Comparison of ENCODE assay signal across 1 cellular context in the genomic region with DNA sequence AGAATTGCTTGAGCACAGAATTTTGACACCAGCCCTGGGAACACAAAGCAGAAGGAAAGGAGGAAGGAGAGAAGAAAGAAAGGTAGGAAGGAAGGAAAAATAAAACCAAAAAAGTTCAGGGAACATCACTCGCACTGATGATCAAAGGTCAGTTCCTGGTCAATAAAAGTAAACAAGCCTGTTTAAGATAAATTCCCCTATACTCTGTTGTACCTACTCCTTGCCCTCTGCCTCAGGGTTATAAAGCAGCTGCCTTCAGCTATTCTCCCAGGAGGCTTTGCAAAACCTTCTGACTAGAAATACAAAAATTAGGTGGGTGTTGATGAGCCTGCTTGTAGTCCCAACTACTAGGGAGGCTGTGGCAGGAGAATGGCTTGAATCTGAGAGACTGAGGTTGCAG.
TF ChIP-seq lines count a peak whose summit lies in the region.

No MANE protein-coding gene starts in this region.

TF ChIP-seq in HepG2, 621 proteins besides CTCF, POLR2A, EP300 and RAD21 (continues in another document):
- TF ChIP-seq ATF6 (CRISPR knock-in tag; conservative IDR thresholded peaks at IDR 0.05) (no peak), HNF4A (CRISPR knock-in tag; IDR thresholded peaks at IDR 0.05) (peak; percentile 52; the same call in 1 of the 2 replicates), ZBTB37 (CRISPR knock-in tag; IDR thresholded peaks at IDR 0.05) (no peak), ZNF710 (CRISPR knock-in tag; IDR thresholded peaks at IDR 0.05; ENCODE audit: borderline replicate concordance) (peak; percentile 76), KAT8 (CRISPR knock-in tag; IDR thresholded peaks at IDR 0.05) (no peak), SATB2 (CRISPR knock-in tag; IDR thresholded peaks at IDR 0.05) (no peak), MTERF4 (CRISPR knock-in tag; IDR thresholded peaks at IDR 0.05) (no peak), ZFP36L2 (CRISPR knock-in tag; IDR thresholded peaks at IDR 0.05) (no peak), ZNF564 (CRISPR knock-in tag; IDR thresholded peaks at IDR 0.05) (no peak), ZNF333 (CRISPR knock-in tag; IDR thresholded peaks at IDR 0.05; ENCODE audit: borderline replicate concordance) (no peak), MXI1 (IDR thresholded peaks at IDR 0.05; ENCODE audit: borderline replicate concordance, low read depth, low read length) (no peak), ZFP36L1 (CRISPR knock-in tag; IDR thresholded peaks at IDR 0.05) (no peak), FOXA3 (CRISPR knock-in tag; IDR thresholded peaks at IDR 0.05) (peak; percentile 72), MAFK (conservative IDR thresholded peaks at IDR 0.05 in 1 of 2, IDR thresholded peaks at IDR 0.05 in 1 of 2; ENCODE audit: low read length in 2 of 2) (no peak), SALL1 (CRISPR knock-in tag; IDR thresholded peaks at IDR 0.05) (no peak), ZNF136 (CRISPR knock-in tag; IDR thresholded peaks at IDR 0.05; ENCODE audit: low read depth) (no peak), SAFB2 (CRISPR knock-in tag; IDR thresholded peaks at IDR 0.05; ENCODE audit: borderline replicate concordance, low read depth) (no peak), NR0B2 (CRISPR knock-in tag; IDR thresholded peaks at IDR 0.05) (no peak), TERF1 (CRISPR knock-in tag; IDR thresholded peaks at IDR 0.05) (no peak), AGO2 (optimal IDR thresholded peaks at IDR 0.05; ENCODE audit: low read depth, low read length) (no peak), GATAD1 (CRISPR knock-in tag; IDR thresholded peaks at IDR 0.05) (no peak), LBX2 (CRISPR knock-in tag; IDR thresholded peaks at IDR 0.05; ENCODE audit: borderline replicate concordance) (no peak), HNF4G (IDR thresholded peaks at IDR 0.05; ENCODE audit: borderline replicate concordance, low read depth, low read length) (peak; percentile 55; the same call in 1 of the 2 replicates), HNF4G (CRISPR knock-in tag; IDR thresholded peaks at IDR 0.05; ENCODE audit: borderline replicate concordance, low read depth) (no peak), MLLT10 (CRISPR knock-in tag; IDR thresholded peaks at IDR 0.05) (no peak), POLR2AphosphoS2 (IDR thresholded peaks at IDR 0.05; ENCODE audit: low read depth, low read length) (no peak), NONO (IDR thresholded peaks at IDR 0.05) (no peak), NONO (CRISPR knock-in tag; conservative IDR thresholded peaks at IDR 0.05) (no peak), NFYB (CRISPR knock-in tag; IDR thresholded peaks at IDR 0.05) (no peak), RBM22 (optimal IDR thresholded peaks at IDR 0.05; ENCODE audit: low read length) (no peak), DBP (CRISPR knock-in tag; IDR thresholded peaks at IDR 0.05; ENCODE audit: not compliant biosample characterization) (no peak), RARA (CRISPR knock-in tag; IDR thresholded peaks at IDR 0.05) (0 out of 2 replicates have a peak, but pooled peaks have one; percentile 17), KDM2A (CRISPR knock-in tag; IDR thresholded peaks at IDR 0.05; ENCODE audit: borderline replicate concordance, low read depth) (no peak)
- TF ChIP-seq, protein P1, sequence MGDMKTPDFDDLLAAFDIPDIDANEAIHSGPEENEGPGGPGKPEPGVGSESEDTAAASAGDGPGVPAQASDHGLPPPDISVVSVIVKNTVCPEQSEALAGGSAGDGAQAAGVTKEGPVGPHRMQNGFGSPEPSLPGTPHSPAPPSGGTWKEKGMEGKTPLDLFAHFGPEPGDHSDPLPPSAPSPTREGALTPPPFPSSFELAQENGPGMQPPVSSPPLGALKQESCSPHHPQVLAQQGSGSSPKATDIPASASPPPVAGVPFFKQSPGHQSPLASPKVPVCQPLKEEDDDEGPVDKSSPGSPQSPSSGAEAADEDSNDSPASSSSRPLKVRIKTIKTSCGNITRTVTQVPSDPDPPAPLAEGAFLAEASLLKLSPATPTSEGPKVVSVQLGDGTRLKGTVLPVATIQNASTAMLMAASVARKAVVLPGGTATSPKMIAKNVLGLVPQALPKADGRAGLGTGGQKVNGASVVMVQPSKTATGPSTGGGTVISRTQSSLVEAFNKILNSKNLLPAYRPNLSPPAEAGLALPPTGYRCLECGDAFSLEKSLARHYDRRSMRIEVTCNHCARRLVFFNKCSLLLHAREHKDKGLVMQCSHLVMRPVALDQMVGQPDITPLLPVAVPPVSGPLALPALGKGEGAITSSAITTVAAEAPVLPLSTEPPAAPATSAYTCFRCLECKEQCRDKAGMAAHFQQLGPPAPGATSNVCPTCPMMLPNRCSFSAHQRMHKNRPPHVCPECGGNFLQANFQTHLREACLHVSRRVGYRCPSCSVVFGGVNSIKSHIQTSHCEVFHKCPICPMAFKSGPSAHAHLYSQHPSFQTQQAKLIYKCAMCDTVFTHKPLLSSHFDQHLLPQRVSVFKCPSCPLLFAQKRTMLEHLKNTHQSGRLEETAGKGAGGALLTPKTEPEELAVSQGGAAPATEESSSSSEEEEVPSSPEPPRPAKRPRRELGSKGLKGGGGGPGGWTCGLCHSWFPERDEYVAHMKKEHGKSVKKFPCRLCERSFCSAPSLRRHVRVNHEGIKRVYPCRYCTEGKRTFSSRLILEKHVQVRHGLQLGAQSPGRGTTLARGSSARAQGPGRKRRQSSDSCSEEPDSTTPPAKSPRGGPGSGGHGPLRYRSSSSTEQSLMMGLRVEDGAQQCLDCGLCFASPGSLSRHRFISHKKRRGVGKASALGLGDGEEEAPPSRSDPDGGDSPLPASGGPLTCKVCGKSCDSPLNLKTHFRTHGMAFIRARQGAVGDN (CRISPR knock-in tag; IDR thresholded peaks at IDR 0.05), result no peak
- TF ChIP-seq, protein P2, sequence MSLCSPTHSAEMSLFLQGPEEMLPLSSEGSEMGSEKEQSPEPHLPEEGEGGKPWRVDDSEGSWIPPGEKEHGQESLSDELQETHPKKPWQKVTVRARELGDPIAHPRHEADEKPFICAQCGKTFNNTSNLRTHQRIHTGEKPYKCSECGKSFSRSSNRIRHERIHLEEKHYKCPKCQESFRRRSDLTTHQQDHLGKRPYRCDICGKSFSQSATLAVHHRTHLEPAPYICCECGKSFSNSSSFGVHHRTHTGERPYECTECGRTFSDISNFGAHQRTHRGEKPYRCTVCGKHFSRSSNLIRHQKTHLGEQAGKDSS (CRISPR knock-in tag; IDR thresholded peaks at IDR 0.05; ENCODE audit: borderline replicate concordance, low read depth), result no peak
- TF ChIP-seq, protein P3, sequence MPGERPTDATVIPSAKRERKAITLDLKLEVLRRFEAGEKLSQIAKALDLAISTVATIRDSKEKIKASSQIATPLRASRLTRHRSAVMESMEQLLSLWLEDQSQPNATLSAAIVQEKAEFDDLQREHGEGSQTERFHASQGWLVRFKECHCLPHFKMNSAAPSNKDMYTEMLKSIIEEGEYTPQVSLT (CRISPR knock-in tag; IDR thresholded peaks at IDR 0.05; ENCODE audit: borderline replicate concordance, low read depth), result no peak
- TF ChIP-seq, protein P4, sequence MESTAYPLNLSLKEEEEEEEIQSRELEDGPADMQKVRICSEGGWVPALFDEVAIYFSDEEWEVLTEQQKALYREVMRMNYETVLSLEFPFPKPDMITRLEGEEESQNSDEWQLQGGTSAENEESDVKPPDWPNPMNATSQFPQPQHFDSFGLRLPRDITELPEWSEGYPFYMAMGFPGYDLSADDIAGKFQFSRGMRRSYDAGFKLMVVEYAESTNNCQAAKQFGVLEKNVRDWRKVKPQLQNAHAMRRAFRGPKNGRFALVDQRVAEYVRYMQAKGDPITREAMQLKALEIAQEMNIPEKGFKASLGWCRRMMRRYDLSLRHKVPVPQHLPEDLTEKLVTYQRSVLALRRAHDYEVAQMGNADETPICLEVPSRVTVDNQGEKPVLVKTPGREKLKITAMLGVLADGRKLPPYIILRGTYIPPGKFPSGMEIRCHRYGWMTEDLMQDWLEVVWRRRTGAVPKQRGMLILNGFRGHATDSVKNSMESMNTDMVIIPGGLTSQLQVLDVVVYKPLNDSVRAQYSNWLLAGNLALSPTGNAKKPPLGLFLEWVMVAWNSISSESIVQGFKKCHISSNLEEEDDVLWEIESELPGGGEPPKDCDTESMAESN (CRISPR knock-in tag; conservative IDR thresholded peaks at IDR 0.05), result no peak
- TF ChIP-seq, protein P5, sequence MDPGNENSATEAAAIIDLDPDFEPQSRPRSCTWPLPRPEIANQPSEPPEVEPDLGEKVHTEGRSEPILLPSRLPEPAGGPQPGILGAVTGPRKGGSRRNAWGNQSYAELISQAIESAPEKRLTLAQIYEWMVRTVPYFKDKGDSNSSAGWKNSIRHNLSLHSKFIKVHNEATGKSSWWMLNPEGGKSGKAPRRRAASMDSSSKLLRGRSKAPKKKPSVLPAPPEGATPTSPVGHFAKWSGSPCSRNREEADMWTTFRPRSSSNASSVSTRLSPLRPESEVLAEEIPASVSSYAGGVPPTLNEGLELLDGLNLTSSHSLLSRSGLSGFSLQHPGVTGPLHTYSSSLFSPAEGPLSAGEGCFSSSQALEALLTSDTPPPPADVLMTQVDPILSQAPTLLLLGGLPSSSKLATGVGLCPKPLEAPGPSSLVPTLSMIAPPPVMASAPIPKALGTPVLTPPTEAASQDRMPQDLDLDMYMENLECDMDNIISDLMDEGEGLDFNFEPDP (CRISPR knock-in tag; conservative IDR thresholded peaks at IDR 0.05), result no peak
